8 cellular contexts compared by ENCODE assay signal in genomic region chr10:103458720-103459119, GRCh38. TPM values are rescaled to one million over a fixed set of nuclear protein-coding genes. Genes with fewer than 3 reads are reported as not detected.
A peak's percentile ranks its signal among the peaks of the same experiment; 100 is the strongest.
DNase-seq lines count a peak whose midpoint lies in the region; ATAC-seq, FAIRE-seq and TF ChIP-seq lines count a peak whose summit lies in the region.

A gene with protein sequence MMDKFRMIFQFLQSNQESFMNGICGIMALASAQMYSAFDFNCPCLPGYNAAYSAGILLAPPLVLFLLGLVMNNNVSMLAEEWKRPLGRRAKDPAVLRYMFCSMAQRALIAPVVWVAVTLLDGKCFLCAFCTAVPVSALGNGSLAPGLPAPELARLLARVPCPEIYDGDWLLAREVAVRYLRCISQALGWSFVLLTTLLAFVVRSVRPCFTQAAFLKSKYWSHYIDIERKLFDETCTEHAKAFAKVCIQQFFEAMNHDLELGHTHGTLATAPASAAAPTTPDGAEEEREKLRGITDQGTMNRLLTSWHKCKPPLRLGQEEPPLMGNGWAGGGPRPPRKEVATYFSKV (minus strand): TSS chr10:103458900. CDS start chr10:103458751, 149 bp downstream.

- no peaks in the 10 kb centered on the region for H3K9me3 ChIP-seq in vagina

- no peak within 1 kb of the TSS for H3K27ac ChIP-seq in vagina

- no peaks in the 10 kb centered on the region for H3K4me1 ChIP-seq in vagina

- FAIRE-seq in GM18507 (lab: Jason Lieb, UNC) = peak; percentile 82

- no peak for TF ChIP-seq CTCF in vagina (IDR thresholded peaks at IDR 0.05)

- intact Hi-C loops in vagina (cut with DNase I) = no loop called here

- no peak for TF ChIP-seq POLR2A in vagina (IDR thresholded peaks at IDR 0.05)

- H3K9me3 Mint-ChIP-seq in immature natural killer cell = no peaks in the 10 kb centered on the region

- no peak within 1 kb of the TSS for H3K4me3 ChIP-seq in H7 (ENCODE audit: insufficient read depth, low read depth, low read length)
- H3K4me3 ChIP-seq in vagina = no peak within 1 kb of the TSS

- no peaks in the 10 kb centered on the region for H3K27me3 ChIP-seq in H7 (ENCODE audit: control insufficient read depth, insufficient read depth, low read length)
- no peaks in the 10 kb centered on the region for H3K27me3 ChIP-seq in vagina

- no peak for ATAC-seq in HG03354 (IDR thresholded peaks at IDR 0.05; ENCODE audit: poor library complexity, severe bottlenecking, unreplicated experiment)
- ATAC-seq in HG03439 (IDR thresholded peaks at IDR 0.05; ENCODE audit: unreplicated experiment) = no peak

- H3K27me3 Mint-ChIP-seq in immature natural killer cell (ENCODE audit: low read depth in 3 of 3) = peaks cover 0 to 2% (median 0%) of the 10 kb centered on the region in 3 donors

- H3K36me3 ChIP-seq in H7 (replicated peaks; ENCODE audit: control insufficient read depth, insufficient read depth, low read length) (no peaks in the 10 kb centered on the region), vagina (no peaks in the 10 kb centered on the region)

- DNase-seq in GM18507 (ENCODE audit: extremely low spot score, insufficient read length, low read depth) (no peak), H7 (peak; percentile 96), NCI-H2227 treated with DMSO at 0.1 percent for 48 hours (lab: John Stamatoyannopoulos, UW) (peak; percentile 4), immature natural killer cell (peak in 2 of 3 donors; percentile 25 to 26), cortex of kidney (lab: John Stamatoyannopoulos, UW) (no peak), vagina (ENCODE audit: extremely low spot score in 2 of 2) (no peak)

- no peaks in the 10 kb centered on the region for H3K36me3 Mint-ChIP-seq in immature natural killer cell

- peak within 1 kb of the TSS; percentile 76 to 92 (median 84) for H3K27ac Mint-ChIP-seq in immature natural killer cell

- H3K4me1 Mint-ChIP-seq in immature natural killer cell = peaks cover 25 to 29% of the 10 kb centered on the region in 2 donors

- H3K4me3 Mint-ChIP-seq in immature natural killer cell = peak within 1 kb of the TSS; percentile 74 to 80 (median 78)

RNA-seq across cellular contexts. Expression of the gene that starts here (rescaled TPM):
- total RNA-seq in H7 (2014; rRNA removed; shearing (Covaris generic)) = 0.07 TPM in 1 of 2 replicates, not detected in the other
- under 1 TPM in 2 of 3 donors, not detected in 1; 0.56 to 0.91 TPM for polyA plus RNA-seq in immature natural killer cell
- not detected for total RNA-seq in vagina

Comparison
In these comparisons a context has a peak if more than half of its experiments do, and no peak if none do; other contexts are left out.
1. Peak in DNase-seq in H7; RNA of the gene not detected or under 1 TPM.
2. Peak in DNase-seq in immature natural killer cell; RNA of the gene not detected or under 1 TPM.